In genomic region chr1:22641247-22641646, GRCh38 we compare ENCODE assay signal across 17 cellular contexts. TPM values are rescaled to one million over a fixed set of nuclear protein-coding genes. Genes with fewer than 3 reads are reported as not detected.
DNase-seq lines count a peak whose midpoint lies in the region; ATAC-seq, FAIRE-seq and TF ChIP-seq lines count a peak whose summit lies in the region.
"Had no signal": no experiment of that assay in that cellular context is flagged by ENCODE, and none has a peak within 500 bp of the region (broad histone marks: within the 10 kb centered on the region; RNA-seq: fewer than 3 reads in every experiment).

No MANE protein-coding gene starts in this region.

- no peak for TF ChIP-seq RAD21 in H1 (IDR thresholded peaks at IDR 0.05 in 1 of 2, conservative IDR thresholded peaks at IDR 0.05 in 1 of 2; ENCODE audit: low read depth in 2 of 2, low read length in 2 of 2)

- H4K91ac ChIP-seq in H1 (replicated peaks; ENCODE audit: insufficient read length, low read length) (peak overlapping the region; percentile 75), trophoblast cell (ENCODE audit: low read depth, low read length) (no peak overlapping the region)

- H3K14ac ChIP-seq in H1 (ENCODE audit: insufficient read length), result no peak overlapping the region
- H3K14ac ChIP-seq in trophoblast cell (ENCODE audit: low read length), result no peak overlapping the region

- H3K23ac ChIP-seq in H1 (ENCODE audit: insufficient read length) (no peak overlapping the region), trophoblast cell (ENCODE audit: low read length) (no peak overlapping the region)

- H3K27ac ChIP-seq in H1 (ENCODE audit: low read depth, low read length) (no peak overlapping the region), trophoblast cell (ENCODE audit: low read depth, low read length) (no peak overlapping the region)

- H2AK5ac ChIP-seq in H1 (ENCODE audit: low read depth, low read length), result no peak overlapping the region
- peak overlapping the region; percentile 38 for H2AK5ac ChIP-seq in trophoblast cell (ENCODE audit: low read length)

- no peak overlapping the region for H4K5ac ChIP-seq in H1 (ENCODE audit: insufficient read length, low read depth, low read length)

- intact Hi-C loops in posterior cingulate gyrus (cut with DNase I), result loop anchor here (2.0 kb wide), 1 partner anchor 112 kb away; no protein-coding TSS in a partner anchor

- H2AFZ ChIP-seq in H1 (ENCODE audit: low read length), result no peak overlapping the region
- no peak overlapping the region for H2AFZ ChIP-seq in trophoblast cell (ENCODE audit: insufficient read depth, low read length, poor library complexity)
- H2AFZ ChIP-seq: GM23338 had no signal

- POLR2A ChIA-PET in H1 (lab: Charles Lee; ENCODE audit: partially characterized antibody), result interaction anchor here (1.9 kb wide), 1 partner anchor 114 kb away, joined by 4 read pairs; no protein-coding TSS in a partner anchor

- H2BK15ac ChIP-seq in H1 (ENCODE audit: low read length), result peak overlapping the region; percentile 40; the same call in 1 of the 2 replicates

- no peak overlapping the region for H4K12ac ChIP-seq in trophoblast cell (ENCODE audit: low read depth, low read length)

- no peak for TF ChIP-seq POLR2A in H1 (IDR thresholded peaks at IDR 0.05; ENCODE audit: control extremely low read depth in 1 of 2, low read depth in 2 of 2, low read length in 2 of 2)

- peaks cover 0 to 6% (median 4%) of the 10 kb centered on the region in 4 experiments; a peak in 4 of 7 replicates for H3K4me1 ChIP-seq in H1 (replicated peaks in 1 of 4; ENCODE audit: control insufficient read depth in 3 of 4, insufficient read depth in 4 of 4, low read length in 3 of 4)
- peaks cover 7 to 11% of the 10 kb centered on the region in 2 experiments for H3K4me1 ChIP-seq in trophoblast cell (ENCODE audit: control insufficient read depth in 1 of 2, insufficient read depth in 2 of 2, low read length in 2 of 2)
- H3K4me1 ChIP-seq: HAP-1 had no signal

- H3K4me2 ChIP-seq in H1 (ENCODE audit: insufficient read depth in 1 of 2, low read depth in 2 of 2, low read length in 2 of 2) (no peak overlapping the region), trophoblast cell (ENCODE audit: low read length) (no peak overlapping the region)
- H3K4me2 ChIP-seq: GM23338 had no signal

- no peak for TF ChIP-seq EP300 in H1 (IDR thresholded peaks at IDR 0.05; ENCODE audit: borderline replicate concordance in 1 of 2, low read depth in 2 of 2, low read length in 2 of 2)

- TF ChIP-seq CTCF in bronchial epithelial cell (IDR thresholded peaks at IDR 0.05; ENCODE audit: insufficient read depth, low read length, severe bottlenecking), result no peak
- TF ChIP-seq CTCF in H1 (IDR thresholded peaks at IDR 0.05; ENCODE audit: control extremely low read depth in 1 of 3, insufficient read depth in 1 of 3, low read depth in 1 of 3, low read length in 3 of 3), result no peak

- no peaks in the 10 kb centered on the region for H3K79me2 ChIP-seq in H1 (ENCODE audit: control insufficient read depth in 1 of 2, insufficient read depth in 2 of 2, low read length in 2 of 2)
- H3K79me2 ChIP-seq in trophoblast cell (ENCODE audit: control insufficient read depth, insufficient read depth, low read length, poor library complexity), result no peaks in the 10 kb centered on the region

- peak overlapping the region; percentile 5 for H3K4ac ChIP-seq in H1 (replicated peaks; ENCODE audit: insufficient read length, low read depth, low read length)
- no peak overlapping the region for H3K4ac ChIP-seq in trophoblast cell (ENCODE audit: low read depth, low read length)

- no peak overlapping the region; the same call in 1 of the 2 replicates for H4K8ac ChIP-seq in H1 (ENCODE audit: extremely low read depth, insufficient read depth, low read length)
- H4K8ac ChIP-seq in trophoblast cell (ENCODE audit: low read depth, low read length), result no peak overlapping the region

- peaks cover 6% of the 10 kb centered on the region for H3K27me3 ChIP-seq in bronchial epithelial cell (ENCODE audit: control insufficient read depth, insufficient read depth, low read length)
- H3K27me3 ChIP-seq in H1 (replicated peaks in 1 of 4; ENCODE audit: control insufficient read depth in 3 of 4, extremely low read depth in 1 of 4, insufficient read depth in 3 of 4, low read length in 3 of 4), result no peaks in the 10 kb centered on the region; a peak in 1 of 7 replicates
- no peaks in the 10 kb centered on the region for H3K27me3 ChIP-seq in trophoblast cell (ENCODE audit: insufficient read depth, low read length)

- H3K56ac ChIP-seq in H1 (replicated peaks; ENCODE audit: insufficient read length, low read depth, low read length), result no peak overlapping the region

- H3K9me3 ChIP-seq in H1 (ENCODE audit: insufficient read depth in 2 of 2, low read depth in 1 of 2, low read length in 1 of 2), result no peaks in the 10 kb centered on the region
- peaks cover 3% of the 10 kb centered on the region for H3K9me3 ChIP-seq in trophoblast cell (ENCODE audit: insufficient read depth, low read depth, low read length)
- H3K9me3 ChIP-seq: HAP-1 had no signal

- no peaks in the 10 kb centered on the region for H3K36me3 ChIP-seq in bronchial epithelial cell (ENCODE audit: control insufficient read depth, insufficient read depth, low read length)
- H3K36me3 ChIP-seq in H1 (ENCODE audit: control insufficient read depth in 2 of 4, insufficient read depth in 4 of 4, low read length in 3 of 4), result no peaks in the 10 kb centered on the region
- H3K36me3 ChIP-seq in trophoblast cell (ENCODE audit: control insufficient read depth in 1 of 2, insufficient read depth in 2 of 2, low read length in 2 of 2), result no peaks in the 10 kb centered on the region
- H3K36me3 ChIP-seq: HAP-1 had no signal

- ATAC-seq in HG03135 (IDR thresholded peaks at IDR 0.05; ENCODE audit: unreplicated experiment) (no peak), HG03139 (IDR thresholded peaks at IDR 0.05; ENCODE audit: unreplicated experiment) (no peak)

- no peak overlapping the region for H2BK5ac ChIP-seq in H1 (ENCODE audit: low read depth, low read length)
- no peak overlapping the region for H2BK5ac ChIP-seq in trophoblast cell (ENCODE audit: low read depth, low read length, poor library complexity)

- H3K79me1 ChIP-seq in H1 (ENCODE audit: low read depth, low read length) (no peaks in the 10 kb centered on the region), trophoblast cell (ENCODE audit: low read length) (no peaks in the 10 kb centered on the region)

- no peaks in the 10 kb centered on the region for H3K23me2 ChIP-seq in H1 (ENCODE audit: low read depth, low read length)

- H3K4me3 ChIP-seq in bronchial epithelial cell (ENCODE audit: low read depth, low read length) (no peak overlapping the region), H1 (ENCODE audit: extremely low read depth in 1 of 4, insufficient read depth in 2 of 4, low read depth in 3 of 4, low read length in 4 of 4) (no peak overlapping the region), trophoblast cell (ENCODE audit: low read depth, low read length) (no peak overlapping the region)
- H3K4me3 ChIP-seq: GM23338, HAP-1 had no signal

- H3K18ac ChIP-seq in H1 (ENCODE audit: extremely low read depth, low read length) (no peak overlapping the region), trophoblast cell (ENCODE audit: low read length) (no peak overlapping the region)

- H2BK20ac ChIP-seq in H1 (ENCODE audit: low read length), result peak overlapping the region; percentile 55; the same call in 1 of the 2 replicates

- 82% methylated on average over 8 of the region's 8 CpGs; no CpG with 5 or more reads in 1 of the 2 experiments for WGBS in H1 (ENCODE audit: extremely low coverage in 1 of 2, insufficient coverage in 1 of 2, insufficient read length in 1 of 2, insufficient replicate concordance in 2 of 2, low coverage in 1 of 2, low lambda C conversion rate in 2 of 2, missing lambda C conversion rate in 1 of 2), 2 experiments
- no CpG with 5 or more reads among the region's 8 CpGs for WGBS in trophoblast cell (ENCODE audit: extremely low coverage, insufficient coverage, insufficient read length)

- CTCF ChIA-PET in H1 (lab: Charles Lee; ENCODE audit: partially characterized antibody), result interaction anchor here (0.6 to 5.8 kb wide), 43 partner anchors 8 to 560 kb away, joined by 3 to 70 read pairs (median 6); partner anchors contain the start of genes C1QB and EPHA8

- H2BK12ac ChIP-seq in H1 (ENCODE audit: low read depth, low read length), result peak overlapping the region; percentile 68; the same call in 1 of the 2 replicates
- H2BK12ac ChIP-seq in trophoblast cell (ENCODE audit: low read length), result no peak overlapping the region

- no peaks in the 10 kb centered on the region for H4K20me1 ChIP-seq in H1 (replicated peaks in 1 of 2; ENCODE audit: control insufficient read depth in 1 of 2, insufficient read depth in 2 of 2, low read length in 2 of 2)

- no peak overlapping the region for H3K9ac ChIP-seq in H1 (replicated peaks in 1 of 4; ENCODE audit: extremely low read depth in 1 of 4, low read depth in 3 of 4, low read length in 3 of 4)
- no peak overlapping the region for H3K9ac ChIP-seq in trophoblast cell (ENCODE audit: low read length)

- DNase-seq in bronchial epithelial cell (ENCODE audit: low read depth), result no peak
- DNase-seq in H1 (ENCODE audit: low read depth in 1 of 2, low spot score in 2 of 2), result no peak
- no peak for DNase-seq in trophoblast cell
- DNase-seq in posterior cingulate gyrus, result no peak
- DNase-seq: GF-D8 had no signal

- H2BK120ac ChIP-seq in H1 (replicated peaks; ENCODE audit: low read depth, low read length) (no peak overlapping the region), trophoblast cell (ENCODE audit: insufficient read depth, low read length, poor library complexity) (no peak overlapping the region)

- FAIRE-seq in bronchial epithelial cell (lab: Jason Lieb, UNC), result peak; percentile 58
- FAIRE-seq in H1 (lab: Jason Lieb, UNC), result no peak
- FAIRE-seq: H54 had no signal

RNA-seq across cellular contexts. Expression of gene C1QC, which starts 2.2 kb away (rescaled TPM):
- total RNA-seq in bronchial epithelial cell, result not detected in 2 replicates
- total RNA-seq in H1 (2021; fragmentation: NEBNext Ultra II Directional; extraction: Animal tissue kit (Norgen Biotek cat#: 25700)), result not detected in 2 replicates
- polyA plus RNA-seq in H1 (2011; rRNA removed), result not detected in 2 replicates
- not detected for polyA plus RNA-seq in H1 (2011; cell fraction: cytosol; rRNA removed)
- not detected for polyA plus RNA-seq in H1 (2011; cell fraction: nucleus; rRNA removed)
- polyA plus RNA-seq in H1 (2012, experiment 1 of 2), result not detected in 4 replicates
- not detected for polyA plus RNA-seq in H1 (2012, experiment 2 of 2)
- polyA plus RNA-seq in H1 (2013, experiment 1 of 2), result not detected
- polyA plus RNA-seq in H1 (2013, experiment 2 of 2), result not detected
- polyA minus RNA-seq in H1 (2011; rRNA and poly(A)+ RNA removed), result not detected in 2 replicates
- not detected for polyA minus RNA-seq in H1 (2011; cell fraction: cytosol; rRNA and poly(A)+ RNA removed)
- polyA minus RNA-seq in H1 (2011; cell fraction: nucleus; rRNA and poly(A)+ RNA removed), result not detected
- 0.04 TPM in 1 of 2 replicates, not detected in the other for polyA plus RNA-seq in trophoblast cell (2013)
- total RNA-seq: A172, A673, Calu3, Daoy, G401, GM23338 had no signal
- polyA plus RNA-seq: BJ; CD4-positive, alpha-beta memory T cell; GM23338 had no signal

RNA-seq across cellular contexts. Expression of gene C1QA, which starts 4.8 kb away (rescaled TPM):
- not detected in 2 replicates for total RNA-seq in bronchial epithelial cell
- not detected in 2 replicates for total RNA-seq in H1 (2021; fragmentation: NEBNext Ultra II Directional; extraction: Animal tissue kit (Norgen Biotek cat#: 25700))
- not detected in 2 replicates for polyA plus RNA-seq in H1 (2011; rRNA removed)
- polyA plus RNA-seq in H1 (2011; cell fraction: cytosol; rRNA removed), result not detected
- not detected for polyA plus RNA-seq in H1 (2011; cell fraction: nucleus; rRNA removed)
- polyA plus RNA-seq in H1 (2012, experiment 1 of 2), result not detected in 4 replicates
- not detected for polyA plus RNA-seq in H1 (2012, experiment 2 of 2)
- not detected for polyA plus RNA-seq in H1 (2013, experiment 1 of 2)
- not detected for polyA plus RNA-seq in H1 (2013, experiment 2 of 2)
- not detected in 2 replicates for polyA minus RNA-seq in H1 (2011; rRNA and poly(A)+ RNA removed)
- polyA minus RNA-seq in H1 (2011; cell fraction: cytosol; rRNA and poly(A)+ RNA removed), result not detected
- not detected for polyA minus RNA-seq in H1 (2011; cell fraction: nucleus; rRNA and poly(A)+ RNA removed)
- polyA plus RNA-seq in trophoblast cell (2013), result 0.44 and 0.57 TPM in 2 replicates
- total RNA-seq: A172, A673, Calu3, Daoy, G401, GM23338 had no signal
- polyA plus RNA-seq: BJ; CD4-positive, alpha-beta memory T cell; GM23338 had no signal

RNA-seq across cellular contexts. Expression of gene C1QB, which starts 11.8 kb away (rescaled TPM):
- not detected in 2 replicates for total RNA-seq in bronchial epithelial cell
- not detected in 2 replicates for total RNA-seq in H1 (2021; fragmentation: NEBNext Ultra II Directional; extraction: Animal tissue kit (Norgen Biotek cat#: 25700))
- polyA plus RNA-seq in H1 (2011; rRNA removed), result not detected in 2 replicates
- polyA plus RNA-seq in H1 (2011; cell fraction: cytosol; rRNA removed), result not detected
- not detected for polyA plus RNA-seq in H1 (2011; cell fraction: nucleus; rRNA removed)
- polyA plus RNA-seq in H1 (2012, experiment 1 of 2), result not detected in 4 replicates
- not detected for polyA plus RNA-seq in H1 (2012, experiment 2 of 2)
- not detected for polyA plus RNA-seq in H1 (2013, experiment 1 of 2)
- polyA plus RNA-seq in H1 (2013, experiment 2 of 2), result not detected
- polyA minus RNA-seq in H1 (2011; rRNA and poly(A)+ RNA removed), result not detected in 2 replicates
- polyA minus RNA-seq in H1 (2011; cell fraction: cytosol; rRNA and poly(A)+ RNA removed), result not detected
- polyA minus RNA-seq in H1 (2011; cell fraction: nucleus; rRNA and poly(A)+ RNA removed), result not detected
- not detected in 2 replicates for polyA plus RNA-seq in trophoblast cell (2013)
- total RNA-seq: A172, A673, Calu3, Daoy, G401, GM23338 had no signal
- polyA plus RNA-seq: BJ; CD4-positive, alpha-beta memory T cell; GM23338 had no signal
